In genomic region chr4:82696117-82696516, GRCh38 we compare ENCODE assay signal across 31 cellular contexts.
"Had no signal": no experiment of that assay in that cellular context is flagged by ENCODE, and none has a peak within 500 bp of the region (broad histone marks: within the 10 kb centered on the region; RNA-seq: fewer than 3 reads in every experiment).

No MANE protein-coding gene starts in this region.

- ATAC-seq: activated CD4-positive, CD25-positive, alpha-beta regulatory T cell treated with anti-CD3 and anti-CD28 coated beads, Interleukin-2, amount 50 U/mL, for 24 hours; activated CD8-positive, alpha-beta memory T cell treated with anti-CD3 and anti-CD28 coated beads, Interleukin-2, amount 10 ng/mL, durations not matched to agents 7 days and 5 days; activated CD8-positive, alpha-beta T cell treated with anti-CD3 and anti-CD28 coated beads, Interleukin-2, amount 10 ng/mL, durations not matched to agents 7 days and 5 days; esophagus mucosa; foreskin keratinocyte; gastrocnemius medialis; T-helper 17 cell had no signal

- H3K4me1 ChIP-seq: foreskin keratinocyte, gastrocnemius medialis had no signal

- H3K4me1 Mint-ChIP-seq: activated B cell treated with CpG ODN at 0.5 μM for 24 hours; activated CD4-positive, alpha-beta T cell treated with anti-CD3 and anti-CD28 coated beads, Interleukin-2, amount 10 ng/mL, durations not matched to agents 24 days and 14 days; activated CD8-positive, alpha-beta memory T cell treated with anti-CD3 and anti-CD28 coated beads, Interleukin-2, amount 10 ng/mL, durations not matched to agents 7 days and 5 days; activated naive CD4-positive, alpha-beta T cell treated with anti-CD3 and anti-CD28 coated beads, Interleukin-2, amount 50 U/mL, for 24 hours; activated naive CD8-positive, alpha-beta T cell treated with anti-CD3 and anti-CD28 coated beads, Interleukin-2, amount 10 ng/mL, durations not matched to agents 7 days and 5 days; T-helper 17 cell had no signal

- H3K27me3 ChIP-seq: foreskin keratinocyte, gastrocnemius medialis had no signal

- H3K4me3 Mint-ChIP-seq: activated B cell treated with CpG ODN at 0.5 μM for 24 hours; activated CD4-positive, alpha-beta memory T cell treated with anti-CD3 and anti-CD28 coated beads for 36 hours; activated CD4-positive, alpha-beta T cell treated with anti-CD3 and anti-CD28 coated beads, Interleukin-2, amount 10 ng/mL, durations not matched to agents 24 days and 14 days; activated CD8-positive, alpha-beta memory T cell treated with anti-CD3 and anti-CD28 coated beads, Interleukin-2, amount 10 ng/mL, durations not matched to agents 7 days and 5 days; activated CD8-positive, alpha-beta T cell treated with anti-CD3 and anti-CD28 coated beads, Interleukin-2, amount 10 ng/mL, durations not matched to agents 7 days and 5 days; activated naive CD4-positive, alpha-beta T cell treated with anti-CD3 and anti-CD28 coated beads for 36 hours; activated naive CD4-positive, alpha-beta T cell treated with anti-CD3 and anti-CD28 coated beads, Interleukin-2, amount 50 U/mL, for 24 hours; activated naive CD8-positive, alpha-beta T cell treated with anti-CD3 and anti-CD28 coated beads, Interleukin-2, amount 10 ng/mL, durations not matched to agents 7 days and 5 days; activated T-helper 1 cell treated with anti-CD3 and anti-CD28 coated beads, Interleukin-12 subunit alpha, Interleukin-12 subunit beta, Interleukin-2, Interleukin-4 antibody, amounts not matched to agents 30 ng/mL and 10 ng/mL and 1 ng/mL, durations not matched to agents 14 hours and 24 hours and 36 hours; endodermal cell; T-helper 17 cell; T-helper 2 cell treated with Interferon-gamma antibody and Interleukin-4, amounts not matched to agents 5 μg/mL and 100 μg/mL, for 36 hours had no signal

- H3K9me3 ChIP-seq: gastrocnemius medialis had no signal

- H3K27ac Mint-ChIP-seq: activated B cell treated with CpG ODN at 0.5 μM for 24 hours; activated CD4-positive, alpha-beta memory T cell treated with anti-CD3 and anti-CD28 coated beads for 36 hours; activated CD4-positive, alpha-beta T cell treated with anti-CD3 and anti-CD28 coated beads, Interleukin-2, amount 10 ng/mL, durations not matched to agents 24 days and 14 days; activated CD8-positive, alpha-beta memory T cell treated with anti-CD3 and anti-CD28 coated beads, Interleukin-2, amount 10 ng/mL, durations not matched to agents 7 days and 5 days; activated CD8-positive, alpha-beta T cell treated with anti-CD3 and anti-CD28 coated beads, Interleukin-2, amount 10 ng/mL, durations not matched to agents 7 days and 5 days; activated naive CD4-positive, alpha-beta T cell treated with anti-CD3 and anti-CD28 coated beads for 36 hours; activated naive CD4-positive, alpha-beta T cell treated with anti-CD3 and anti-CD28 coated beads, Interleukin-2, amount 50 U/mL, for 24 hours; activated naive CD8-positive, alpha-beta T cell treated with anti-CD3 and anti-CD28 coated beads, Interleukin-2, amount 10 ng/mL, durations not matched to agents 7 days and 5 days; activated T-helper 1 cell treated with anti-CD3 and anti-CD28 coated beads, Interleukin-12 subunit alpha, Interleukin-12 subunit beta, Interleukin-2, Interleukin-4 antibody, amounts not matched to agents 30 ng/mL and 10 ng/mL and 1 ng/mL, durations not matched to agents 14 hours and 24 hours and 36 hours; activated T-helper 2 cell treated with anti-CD3 and anti-CD28 coated beads, Interferon-gamma antibody, Interleukin-2, Interleukin-4, amounts not matched to agents 10 μg/mL and 5 μg/mL and 100 μg/mL, durations not matched to agents 14 hours and 24 hours and 36 hours; endodermal cell; T-helper 17 cell; T-helper 2 cell treated with Interferon-gamma antibody and Interleukin-4, amounts not matched to agents 5 μg/mL and 100 μg/mL, for 36 hours had no signal

- H3K9me3 Mint-ChIP-seq: activated B cell treated with CpG ODN at 0.5 μM for 24 hours; activated CD4-positive, alpha-beta memory T cell treated with anti-CD3 and anti-CD28 coated beads for 36 hours; activated CD4-positive, alpha-beta T cell treated with anti-CD3 and anti-CD28 coated beads, Interleukin-2, amount 10 ng/mL, durations not matched to agents 24 days and 14 days; activated naive CD4-positive, alpha-beta T cell treated with anti-CD3 and anti-CD28 coated beads for 36 hours; activated naive CD4-positive, alpha-beta T cell treated with anti-CD3 and anti-CD28 coated beads, Interleukin-2, amount 50 U/mL, for 24 hours; activated naive CD8-positive, alpha-beta T cell treated with anti-CD3 and anti-CD28 coated beads, Interleukin-2, amount 10 ng/mL, durations not matched to agents 7 days and 5 days; activated T-helper 1 cell treated with anti-CD3 and anti-CD28 coated beads, Interleukin-12 subunit alpha, Interleukin-12 subunit beta, Interleukin-2, Interleukin-4 antibody, amounts not matched to agents 30 ng/mL and 10 ng/mL and 1 ng/mL, durations not matched to agents 14 hours and 24 hours and 36 hours; activated T-helper 2 cell treated with anti-CD3 and anti-CD28 coated beads, Interferon-gamma antibody, Interleukin-2, Interleukin-4, amounts not matched to agents 10 μg/mL and 5 μg/mL and 100 μg/mL, durations not matched to agents 14 hours and 24 hours and 36 hours; endodermal cell; T-helper 2 cell treated with Interferon-gamma antibody and Interleukin-4, amounts not matched to agents 5 μg/mL and 100 μg/mL, for 36 hours had no signal

- FAIRE-seq: astrocyte, colon had no signal

- DNase-seq: activated B cell treated with CpG ODN at 0.5 μM for 24 hours; activated CD4-positive, alpha-beta memory T cell treated with anti-CD3 and anti-CD28 coated beads for 36 hours; activated CD4-positive, alpha-beta T cell treated with anti-CD3 and anti-CD28 coated beads, Interleukin-2, amount 10 ng/mL, durations not matched to agents 24 days and 14 days; activated CD8-positive, alpha-beta memory T cell treated with anti-CD3 and anti-CD28 coated beads, Interleukin-2, amount 10 ng/mL, durations not matched to agents 7 days and 5 days; activated CD8-positive, alpha-beta memory T cell treated with anti-CD3 and anti-CD28 coated beads, Interleukin-2, amount 50 U/mL, for 4 hours; activated CD8-positive, alpha-beta T cell treated with anti-CD3 and anti-CD28 coated beads, Interleukin-2, amount 10 ng/mL, durations not matched to agents 7 days and 5 days; activated effector memory CD4-positive, alpha-beta T cell treated with anti-CD3 and anti-CD28 coated beads, Interleukin-2, amount 50 U/mL, for 16 hours; activated naive CD4-positive, alpha-beta T cell treated with anti-CD3 and anti-CD28 coated beads for 36 hours; activated naive CD8-positive, alpha-beta T cell treated with anti-CD3 and anti-CD28 coated beads, Interleukin-2, amount 10 ng/mL, durations not matched to agents 7 days and 5 days; activated T-cell treated with anti-CD3 and anti-CD28 coated beads, Interleukin-2, amount 50 U/mL, for 1 hour; activated T-cell treated with anti-CD3 and anti-CD28 coated beads, Interleukin-2, amount 50 U/mL, for 48 hours; amniotic stem cell; cortex of kidney; dermis blood vessel endothelial cell; effector memory CD4-positive, alpha-beta T cell; endodermal cell; foreskin keratinocyte; gastrocnemius medialis; glutamatergic neuron; T-helper 1 cell; T-helper 17 cell; T1000; WERI-Rb-1 had no signal

- H3K36me3 Mint-ChIP-seq: activated CD4-positive, alpha-beta memory T cell treated with anti-CD3 and anti-CD28 coated beads for 36 hours; activated CD8-positive, alpha-beta memory T cell treated with anti-CD3 and anti-CD28 coated beads, Interleukin-2, amount 10 ng/mL, durations not matched to agents 7 days and 5 days; activated naive CD4-positive, alpha-beta T cell treated with anti-CD3 and anti-CD28 coated beads, Interleukin-2, amount 50 U/mL, for 24 hours; activated naive CD8-positive, alpha-beta T cell treated with anti-CD3 and anti-CD28 coated beads, Interleukin-2, amount 10 ng/mL, durations not matched to agents 7 days and 5 days had no signal

- H3K36me3 ChIP-seq: gastrocnemius medialis, WERI-Rb-1 had no signal

- H3K27ac ChIP-seq: foreskin keratinocyte, gastrocnemius medialis, WERI-Rb-1 had no signal

- H3K27me3 Mint-ChIP-seq: activated CD8-positive, alpha-beta memory T cell treated with anti-CD3 and anti-CD28 coated beads, Interleukin-2, amount 10 ng/mL, durations not matched to agents 7 days and 5 days; activated naive CD8-positive, alpha-beta T cell treated with anti-CD3 and anti-CD28 coated beads, Interleukin-2, amount 10 ng/mL, durations not matched to agents 7 days and 5 days had no signal

- H3K4me3 ChIP-seq: gastrocnemius medialis had no signal
